10 cellular contexts compared by ENCODE assay signal in genomic region chr7:2710901-2711551, GRCh38. TPM values are rescaled to one million over a fixed set of nuclear protein-coding genes. Genes with fewer than 3 reads are reported as not detected.
DNase-seq lines count a peak whose midpoint lies in the region; ATAC-seq, FAIRE-seq and TF ChIP-seq lines count a peak whose summit lies in the region.
"Had no signal": no experiment of that assay in that cellular context is flagged by ENCODE, and none has a peak within 500 bp of the region (broad histone marks: within the 10 kb centered on the region; RNA-seq: fewer than 3 reads in every experiment).

No MANE protein-coding gene starts in this region.

- H3K9me1 ChIP-seq in K562 (ENCODE audit: control insufficient read depth, insufficient read depth, low read length), result no peaks in the 10 kb centered on the region

- H3K4me2 ChIP-seq in KMS-11 (peak overlapping the region; percentile 100), K562 (ENCODE audit: insufficient read depth, low read length) (no peak overlapping the region)

- H3K79me2 ChIP-seq in KMS-11 (ENCODE audit: insufficient read depth, low read depth) (0 out of 2 replicates have a peak, but pooled peaks cover 9% of the 10 kb centered on the region), K562 (ENCODE audit: control insufficient read depth, insufficient read depth, low read length) (no peaks in the 10 kb centered on the region)

- TF ChIP-seq RAD21 in K562 (CRISPR knock-in tag; conservative IDR thresholded peaks at IDR 0.05 in 1 of 2, IDR thresholded peaks at IDR 0.05 in 1 of 2), result 0 out of 4 replicates have a peak, but pooled peaks of 1 of the 2 experiments have one; percentile 16

- no peaks in the 10 kb centered on the region for H3K9me3 ChIP-seq in CD4-positive, alpha-beta T cell (ENCODE audit: control insufficient read depth, low read length)
- no peaks in the 10 kb centered on the region for H3K9me3 ChIP-seq in K562 (replicated peaks; ENCODE audit: control insufficient read depth, insufficient read depth, low read depth, low read length)
- H3K9me3 ChIP-seq in suprapubic skin, result no peaks in the 10 kb centered on the region
- no peaks in the 10 kb centered on the region for H3K9me3 ChIP-seq in A673 (ENCODE audit: low read depth, low read length, poor library complexity, severe bottlenecking)
- H3K9me3 ChIP-seq: prostate gland had no signal

- BruUV-seq in K562 (replicated peaks; lab: Mats Ljungman, UMichigan) (no TSS peak), A673 (replicated peaks; lab: Mats Ljungman, UMichigan) (no TSS peak)

- no peaks in the 10 kb centered on the region for H3K27me3 ChIP-seq in CD4-positive, alpha-beta T cell (ENCODE audit: control insufficient read depth, insufficient read depth, low read length)
- H3K27me3 ChIP-seq in KMS-11 (ENCODE audit: insufficient read depth, low read depth), result no peaks in the 10 kb centered on the region
- H3K27me3 ChIP-seq in K562 (ENCODE audit: control insufficient read depth in 2 of 2, insufficient read depth in 2 of 2, low read length in 2 of 2), result peaks cover 2 to 15% of the 10 kb centered on the region in 2 experiments; a peak in 3 of 5 replicates
- no peaks in the 10 kb centered on the region for H3K27me3 ChIP-seq in suprapubic skin
- H3K27me3 ChIP-seq in A673 (replicated peaks; ENCODE audit: insufficient read depth, low read depth, low read length, poor library complexity), result no peaks in the 10 kb centered on the region

- in situ Hi-C loops in K562 (cut with MboI), result no loop called here

- CTCF ChIA-PET in CD4-positive, alpha-beta T cell (lab: Charles Lee), result interaction anchor here (1.1 to 4.2 kb wide), 6 partner anchors 8 to 259 kb away, joined by 3 to 47 read pairs (median 16); no protein-coding TSS in a partner anchor
- CTCF ChIA-PET in K562 (lab: Yijun Ruan, JAX; ENCODE audit: low intra/inter-chr PET ratio), result interaction anchor here (2.1 kb wide), 1 partner anchor 40 kb away, joined by 8 read pairs; no protein-coding TSS in a partner anchor
- CTCF ChIA-PET in A673 (lab: Charles Lee), result interaction anchor here (1.0 to 1.4 kb wide), 3 partner anchors 8 to 102 kb away, joined by 4 to 8 read pairs (median 4); no protein-coding TSS in a partner anchor

- TF ChIP-seq CTCF in CD4-positive, alpha-beta T cell (IDR thresholded peaks at IDR 0.05), result no peak
- TF ChIP-seq CTCF in KMS-11 (conservative IDR thresholded peaks at IDR 0.05; ENCODE audit: low read depth, low read length) (no peak), K562 (IDR thresholded peaks at IDR 0.05 in 2 of 3, conservative IDR thresholded peaks at IDR 0.05 in 1 of 3; ENCODE audit: insufficient read depth in 2 of 3, low read depth in 1 of 3, low read length in 3 of 3) (no peak), suprapubic skin (IDR thresholded peaks at IDR 0.05) (no peak), A673 (conservative IDR thresholded peaks at IDR 0.05; ENCODE audit: low read depth, low read length) (no peak)

- peaks cover 46% of the 10 kb centered on the region for H3K4me1 Mint-ChIP-seq in CD4-positive, alpha-beta T cell (ENCODE audit: low read depth)

- H2AFZ ChIP-seq in KMS-11 (ENCODE audit: low read depth), result no peak overlapping the region
- H2AFZ ChIP-seq in K562 (ENCODE audit: low read depth, low read length), result no peak overlapping the region

- 0% methylated on average over 2 of the region's 4 CpGs for WGBS in K562 (ENCODE audit: insufficient coverage, low coverage, missing lambda C conversion rate)
- 0% methylated on average over 1 of the region's 4 CpGs for WGBS in suprapubic skin

- TF ChIP-seq POLR2A in K562 (conservative IDR thresholded peaks at IDR 0.05) (no peak), suprapubic skin (IDR thresholded peaks at IDR 0.05) (no peak)

- DNase-seq in CD4-positive, alpha-beta T cell, result peak in 7 of 10 experiments; percentile 13 to 51 (median 31)
- DNase-seq in K562 (ENCODE audit: extremely low read depth in 1 of 4, low spot score in 3 of 4), result peak in 1 of 4 experiments; percentile 18
- DNase-seq in NCI-H2171 treated with DMSO at 0.1 percent for 48 hours (lab: John Stamatoyannopoulos, UW), result no peak
- DNase-seq in suprapubic skin (ENCODE audit: low spot score in 2 of 2), result no peak
- DNase-seq in SW 1271 (lab: John Stamatoyannopoulos, UW), result no peak
- DNase-seq in A673 (ENCODE audit: low spot score), result no peak
- DNase-seq: foreskin fibroblast had no signal

- H3K4me3 ChIP-seq in KMS-11 (IDR thresholded peaks at IDR 0.05; ENCODE audit: insufficient read depth, low read depth, low read length) (no peak overlapping the region), K562 (no peak overlapping the region), suprapubic skin (no peak overlapping the region), A673 (ENCODE audit: low read depth, low read length, poor library complexity, severe bottlenecking) (no peak overlapping the region)
- H3K4me3 ChIP-seq: prostate gland had no signal

- no peak for FAIRE-seq in K562 (lab: Jason Lieb, UNC)

- no peaks in the 10 kb centered on the region for H4K20me1 ChIP-seq in KMS-11 (ENCODE audit: insufficient read depth)
- 0 out of 2 replicates have a peak, but pooled peaks cover 3% of the 10 kb centered on the region for H4K20me1 ChIP-seq in K562 (replicated peaks; ENCODE audit: control insufficient read depth, insufficient read depth, low read length)

- peak overlapping the region; percentile 48 for H3K4me3 Mint-ChIP-seq in CD4-positive, alpha-beta T cell

- peak overlapping the region; percentile 82 for H3K27ac Mint-ChIP-seq in CD4-positive, alpha-beta T cell

- ATAC-seq in CD4-positive, alpha-beta T cell (ENCODE audit: poor library complexity), result peak; percentile 52
- peak; percentile 40 for ATAC-seq in GM18873 (IDR thresholded peaks at IDR 0.05; ENCODE audit: low FRiP score, unreplicated experiment)
- peak; percentile 5; the same call in 1 of the 3 replicates for ATAC-seq in K562

- no peaks in the 10 kb centered on the region for H3K27me3 Mint-ChIP-seq in CD4-positive, alpha-beta T cell

- H3K4me1 ChIP-seq in KMS-11 (ENCODE audit: low read depth, poor library complexity, severe bottlenecking) (peaks cover 69% of the 10 kb centered on the region), K562 (replicated peaks in 1 of 2; ENCODE audit: control insufficient read depth in 2 of 2, insufficient read depth in 2 of 2, low read length in 2 of 2) (peaks cover 9 to 46% of the 10 kb centered on the region in 2 experiments), suprapubic skin (peaks cover 11% of the 10 kb centered on the region), A673 (ENCODE audit: insufficient read depth, low read length, poor library complexity, severe bottlenecking) (no peaks in the 10 kb centered on the region)
- H3K4me1 ChIP-seq: prostate gland had no signal

- H3K36me3 ChIP-seq in KMS-11 (ENCODE audit: insufficient read depth) (no peaks in the 10 kb centered on the region), K562 (ENCODE audit: control insufficient read depth, insufficient read depth, low read length) (no peaks in the 10 kb centered on the region), suprapubic skin (no peaks in the 10 kb centered on the region), A673 (ENCODE audit: insufficient read depth, low read length, poor library complexity, severe bottlenecking) (no peaks in the 10 kb centered on the region)
- H3K36me3 ChIP-seq: prostate gland had no signal

- POLR2A ChIA-PET in CD4-positive, alpha-beta T cell (lab: Charles Lee), result interaction anchor here (0.6 to 3.7 kb wide), 6 partner anchors 8 to 47 kb away, joined by 4 to 29 read pairs (median 7); no protein-coding TSS in a partner anchor
- POLR2A ChIA-PET in K562 (lab: Yijun Ruan, JAX) (interaction anchor here (0.8 to 1.6 kb wide), 5 partner anchors 10 to 106 kb away, joined by 3 to 6 read pairs (median 5); no protein-coding TSS in a partner anchor), A673 (lab: Charles Lee; ENCODE audit: low non-redundant PET) (no interaction called here)

- H3K27ac ChIP-seq in CD4-positive, alpha-beta T cell (ENCODE audit: low read depth, low read length), result no peak overlapping the region
- H3K27ac ChIP-seq in KMS-11, result peak overlapping the region; percentile 100
- H3K27ac ChIP-seq in K562 (ENCODE audit: extremely low read depth, low read depth, low read length), result no peak overlapping the region
- no peak overlapping the region for H3K27ac ChIP-seq in suprapubic skin
- H3K27ac ChIP-seq in A673 (ENCODE audit: low read depth, low read length, poor library complexity, severe bottlenecking), result no peak overlapping the region
- H3K27ac ChIP-seq: prostate gland had no signal

- intact Hi-C loops in CD4-positive, alpha-beta T cell (cut with DNase I, micrococcal nuclease), result loop anchor here in 1 of 2 experiments (10.0 kb wide), 1 partner anchor 146 kb away; no protein-coding TSS in a partner anchor
- intact Hi-C loops in K562 (cut with micrococcal nuclease) (no loop called here), A673 (cut with micrococcal nuclease; ENCODE audit: unreplicated experiment) (loop anchor here (10.0 kb wide), 1 partner anchor 256 kb away; no protein-coding TSS in a partner anchor)

- H3K36me3 Mint-ChIP-seq in CD4-positive, alpha-beta T cell (ENCODE audit: low read depth), result no peaks in the 10 kb centered on the region

- no peaks in the 10 kb centered on the region for H3K9me3 Mint-ChIP-seq in CD4-positive, alpha-beta T cell

- H3K9ac ChIP-seq in KMS-11 (peak overlapping the region; percentile 93), K562 (ENCODE audit: insufficient read depth in 1 of 2, low read depth in 2 of 2, low read length in 2 of 2) (no peak overlapping the region; a peak in 2 of 4 replicates)

- no peak for TF ChIP-seq EP300 in K562 (IDR thresholded peaks at IDR 0.05; ENCODE audit: low read length)
- TF ChIP-seq EP300 in suprapubic skin (IDR thresholded peaks at IDR 0.05), result no peak

RNA-seq across cellular contexts. Expression of gene AMZ1, which starts 23.0 kb away (rescaled TPM):
- under 1 TPM; 0.25 to 0.36 TPM for total RNA-seq in CD4-positive, alpha-beta T cell
- 0.07 and 0.12 TPM in 2 replicates for total RNA-seq in K562 (2011; cell fraction: chromatin; rRNA removed; ENCODE audit: low replicate concordance)
- 0.17 TPM in 1 of 2 replicates, not detected in the other for total RNA-seq in K562 (2011; cell fraction: nucleolus; rRNA removed)
- total RNA-seq in K562 (2011; cell fraction: nucleoplasm; rRNA removed), result 0.07 and 0.08 TPM in 2 replicates
- total RNA-seq in K562 (2014; rRNA removed) (not detected in 2 replicates), K562 (2014; rRNA removed; fragmentation: Illumina TruSeq; extraction: Trizol) (not detected in 2 replicates), K562 (2015; rRNA removed; fragmentation: Illumina TruSeq; extraction: Trizol) (not detected in 2 replicates), K562 (2021) (not detected in 2 replicates), suprapubic skin (under 1 TPM in 1 of 4 donors, not detected in 3; 0.17 TPM), A673 (2021) (not detected in 2 replicates)
- polyA plus RNA-seq in K562 (2011; rRNA removed) (not detected in 2 replicates), K562 (2014; fragmentation: Illumina TruSeq; extraction: Trizol) (not detected in 2 replicates), K562 (2014; fragmentation: Nextera tagmentation; extraction: Ambion mirVana) (not detected), K562 (2014; rRNA removed) (not detected in 2 replicates)
- polyA plus RNA-seq in K562 (2011; cell fraction: cytosol; rRNA removed), result not detected in 2 replicates
- not detected in 2 replicates for polyA plus RNA-seq in K562 (2011; cell fraction: nucleus; rRNA removed)
- polyA plus RNA-seq in K562 (2012), result 0.04 and 0.08 TPM in 2 replicates
- 0.04 TPM in 1 of 2 replicates, not detected in the other for polyA minus RNA-seq in K562 (2011; rRNA and poly(A)+ RNA removed)
- polyA minus RNA-seq in K562 (2011; cell fraction: cytosol; rRNA and poly(A)+ RNA removed), result not detected in 2 replicates
- polyA minus RNA-seq in K562 (2011; cell fraction: nucleus; rRNA and poly(A)+ RNA removed), result not detected in 2 replicates

Comparison
In these comparisons a context has a peak if more than half of its experiments do, and no peak if none do; other contexts are left out.
1. DNase-seq: peak in CD4-positive, alpha-beta T cell (7 of 10); none in NCI-H2171 treated with DMSO at 0.1 percent for 48 hours (single experiment), suprapubic skin (0 of 2), SW 1271 (0 of 2) and A673 (single experiment).
2. Peak in every context shown above with its lines, with median percentiles within 50 percentile points of each other: ATAC-seq.